ENCODE assay signal across 8 cellular contexts in genomic region chr17:28551421-28552186, GRCh38. TPM values are rescaled to one million over a fixed set of nuclear protein-coding genes. Genes with fewer than 3 reads are reported as not detected.
A peak's percentile ranks its signal among the peaks of the same experiment; 100 is the strongest.
DNase-seq lines count a peak whose midpoint lies in the region; ATAC-seq, FAIRE-seq and TF ChIP-seq lines count a peak whose summit lies in the region.

No MANE protein-coding gene starts in this region.

- no peaks in the 10 kb centered on the region for H3K27me3 Mint-ChIP-seq in CD8-positive, alpha-beta T cell (ENCODE audit: low read depth)
- H3K27me3 Mint-ChIP-seq in IgD-negative memory B cell, result no peaks in the 10 kb centered on the region

- peaks cover 42% of the 10 kb centered on the region for H3K36me3 Mint-ChIP-seq in CD8-positive, alpha-beta T cell
- H3K36me3 Mint-ChIP-seq in IgD-negative memory B cell, result peaks cover 5% of the 10 kb centered on the region

- 16% methylated on average over 8 of the region's 11 CpGs for WGBS in K562 (ENCODE audit: insufficient coverage, low coverage, missing lambda C conversion rate)
- WGBS in tibial nerve, 2 donors, result 13 to 18% methylated on average over 11 of the region's 11 CpGs

- in situ Hi-C loops in K562 (cut with MboI), result no loop called here

- H3K79me2 ChIP-seq in K562 (ENCODE audit: control insufficient read depth, insufficient read depth, low read length), result peaks cover 3% of the 10 kb centered on the region; the same call in 2 of the 3 replicates

- no peak for DNase-seq in CD8-positive, alpha-beta T cell
- DNase-seq in K562 (ENCODE audit: extremely low read depth in 1 of 4, low spot score in 3 of 4), result peak in 1 of 4 experiments; percentile 29
- no peak for DNase-seq in left lobe of liver (ENCODE audit: low spot score)
- no peak for DNase-seq in tibial nerve (ENCODE audit: low spot score in 2 of 2)
- DNase-seq in NCI-H226, result no peak

- peak overlapping the region; percentile 26 to 90; a peak in 3 of 4 replicates for H3K9ac ChIP-seq in K562 (ENCODE audit: insufficient read depth in 1 of 2, low read depth in 2 of 2, low read length in 2 of 2)

- no peak overlapping the region for H3K27ac ChIP-seq in CD8-positive, alpha-beta T cell (ENCODE audit: low read depth, low read length)
- no peak overlapping the region for H3K27ac ChIP-seq in K562 (ENCODE audit: extremely low read depth, low read depth, low read length)
- H3K27ac ChIP-seq in tibial nerve, result peak overlapping the region in 3 of 4 donors; percentile 47 to 82 (median 80)

- H4K20me1 ChIP-seq in K562 (replicated peaks; ENCODE audit: control insufficient read depth, insufficient read depth, low read length), result peaks cover 4% of the 10 kb centered on the region

- POLR2A ChIA-PET in CD8-positive, alpha-beta T cell (lab: Charles Lee), result interaction anchor here (1.0 to 1.1 kb wide), 3 partner anchors 47 to 168 kb away, joined by 3 to 4 read pairs (median 4); partner anchors contain the start of genes RPL23A and SPAG5
- POLR2A ChIA-PET in K562 (lab: Yijun Ruan, JAX), result interaction anchor here (0.6 to 1.5 kb wide), 6 partner anchors 8 to 152 kb away, joined by 3 to 6 read pairs (median 4); partner anchors contain the start of gene ALDOC

- peaks cover 58% of the 10 kb centered on the region for H3K4me1 ChIP-seq in CD8-positive, alpha-beta T cell (ENCODE audit: insufficient read depth, low read length)
- H3K4me1 ChIP-seq in K562 (replicated peaks in 1 of 2; ENCODE audit: control insufficient read depth in 2 of 2, insufficient read depth in 2 of 2, low read length in 2 of 2) (peaks cover 13 to 27% of the 10 kb centered on the region in 2 experiments; a peak in 4 of 5 replicates), tibial nerve (peaks cover 0 to 37% (median 9%) of the 10 kb centered on the region in 4 donors)

- TF ChIP-seq EP300 in K562 (IDR thresholded peaks at IDR 0.05; ENCODE audit: low read length) (no peak), tibial nerve (IDR thresholded peaks at IDR 0.05) (no peak)

- no peak for TF ChIP-seq POLR2A in K562 (conservative IDR thresholded peaks at IDR 0.05)
- no peak for TF ChIP-seq POLR2A in tibial nerve (IDR thresholded peaks at IDR 0.05)

- intact Hi-C loops in CD8-positive, alpha-beta T cell (cut with DNase I, micrococcal nuclease), result loop anchor here (1.0 to 5.0 kb wide), 5 partner anchors 20 to 179 kb away; partner anchors contain the start of genes PIGS (in 2 of the 2), SPAG5 (in 2 of the 2), ALDOC (in 1 of the 2) and SARM1 (in 1 of the 2)
- intact Hi-C loops in K562 (cut with micrococcal nuclease), result no loop called here

- peak; percentile 65 for FAIRE-seq in K562 (lab: Jason Lieb, UNC)

- H3K4me3 ChIP-seq in CD8-positive, alpha-beta T cell (ENCODE audit: low read depth, low read length), result peak overlapping the region; percentile 48
- peak overlapping the region; percentile 75 for H3K4me3 ChIP-seq in K562
- peak overlapping the region; percentile 67 to 95 (median 72) for H3K4me3 ChIP-seq in tibial nerve

- no peak for TF ChIP-seq RAD21 in K562 (CRISPR knock-in tag; conservative IDR thresholded peaks at IDR 0.05 in 1 of 2, IDR thresholded peaks at IDR 0.05 in 1 of 2)

- peaks cover 27% of the 10 kb centered on the region for H3K36me3 ChIP-seq in CD8-positive, alpha-beta T cell (ENCODE audit: insufficient read depth, low read length)
- H3K36me3 ChIP-seq in K562 (ENCODE audit: control insufficient read depth, insufficient read depth, low read length), result peaks cover 41% of the 10 kb centered on the region
- peaks cover 5 to 44% (median 22%) of the 10 kb centered on the region in 3 donors for H3K36me3 ChIP-seq in tibial nerve

- BruUV-seq in K562 (replicated peaks; lab: Mats Ljungman, UMichigan), result no TSS peak

- peak overlapping the region; percentile 86 for H3K27ac Mint-ChIP-seq in CD8-positive, alpha-beta T cell
- H3K27ac Mint-ChIP-seq in IgD-negative memory B cell, result peak overlapping the region; percentile 90 to 96 (median 90)

- H3K4me1 Mint-ChIP-seq in CD8-positive, alpha-beta T cell (ENCODE audit: low read depth), result peaks cover 51% of the 10 kb centered on the region
- H3K4me1 Mint-ChIP-seq in IgD-negative memory B cell, result peaks cover 43 to 48% (median 45%) of the 10 kb centered on the region in 3 donors

- CTCF ChIA-PET in CD8-positive, alpha-beta T cell (lab: Charles Lee), result interaction anchor here (1.2 to 5.7 kb wide), 3 partner anchors 12 to 60 kb away, joined by 4 to 42 read pairs (median 23); partner anchors contain the start of gene PIGS
- CTCF ChIA-PET in K562 (lab: Yijun Ruan, JAX; ENCODE audit: low intra/inter-chr PET ratio), result no interaction called here

- no peak for ATAC-seq in CD8-positive, alpha-beta T cell
- peak; percentile 19 for ATAC-seq in K562
- ATAC-seq in left lobe of liver, result peak; percentile 2
- no peak for ATAC-seq in GM18498 (IDR thresholded peaks at IDR 0.05; ENCODE audit: unreplicated experiment)
- ATAC-seq in HG03135 (IDR thresholded peaks at IDR 0.05; ENCODE audit: unreplicated experiment), result no peak

- H3K4me3 Mint-ChIP-seq in CD8-positive, alpha-beta T cell, result peak overlapping the region; percentile 90
- peak overlapping the region; percentile 77 to 99 (median 92) for H3K4me3 Mint-ChIP-seq in IgD-negative memory B cell

- no peaks in the 10 kb centered on the region for H3K9me3 Mint-ChIP-seq in CD8-positive, alpha-beta T cell
- no peaks in the 10 kb centered on the region for H3K9me3 Mint-ChIP-seq in IgD-negative memory B cell

- peak overlapping the region; percentile 80 for H3K4me2 ChIP-seq in K562 (ENCODE audit: insufficient read depth, low read length)

- H2AFZ ChIP-seq in K562 (ENCODE audit: low read depth, low read length), result peak overlapping the region; percentile 34

- no peaks in the 10 kb centered on the region for H3K9me3 ChIP-seq in CD8-positive, alpha-beta T cell (ENCODE audit: low read length)
- H3K9me3 ChIP-seq in K562 (replicated peaks; ENCODE audit: control insufficient read depth, insufficient read depth, low read depth, low read length) (no peaks in the 10 kb centered on the region), tibial nerve (no peaks in the 10 kb centered on the region)

- no peaks in the 10 kb centered on the region for H3K27me3 ChIP-seq in CD8-positive, alpha-beta T cell (ENCODE audit: insufficient read depth, low read length)
- no peaks in the 10 kb centered on the region for H3K27me3 ChIP-seq in K562 (ENCODE audit: control insufficient read depth in 2 of 2, insufficient read depth in 2 of 2, low read length in 2 of 2)
- no peaks in the 10 kb centered on the region for H3K27me3 ChIP-seq in tibial nerve

- H3K9me1 ChIP-seq in K562 (ENCODE audit: control insufficient read depth, insufficient read depth, low read length), result peaks cover 4% of the 10 kb centered on the region

- TF ChIP-seq CTCF in CD8-positive, alpha-beta T cell (IDR thresholded peaks at IDR 0.05), result no peak
- no peak for TF ChIP-seq CTCF in K562 (IDR thresholded peaks at IDR 0.05 in 2 of 3, conservative IDR thresholded peaks at IDR 0.05 in 1 of 3; ENCODE audit: insufficient read depth in 2 of 3, low read depth in 1 of 3, low read length in 3 of 3)
- no peak for TF ChIP-seq CTCF in tibial nerve (IDR thresholded peaks at IDR 0.05)

RNA-seq across cellular contexts. Expression of gene UNC119, which starts 0.8 kb away (rescaled TPM):
- 10 to 100 TPM; 48.9 to 49.9 TPM for total RNA-seq in CD8-positive, alpha-beta T cell
- polyA plus RNA-seq in IgD-negative memory B cell (69.5 TPM), K562 (2011; rRNA removed) (47.7 and 62.5 TPM in 2 replicates), K562 (2014; fragmentation: Illumina TruSeq; extraction: Trizol) (18.5 and 21.5 TPM in 2 replicates), K562 (2014; fragmentation: Nextera tagmentation; extraction: Ambion mirVana) (1 to 10 TPM in 1 of 2 experiments, under 1 TPM in 1; 0.37 to 1.0 TPM), K562 (2014; rRNA removed) (29.1 and 29.6 TPM in 2 replicates)
- 28.5 and 62.9 TPM in 2 replicates for total RNA-seq in K562 (2011; cell fraction: chromatin; rRNA removed; ENCODE audit: low replicate concordance)
- 57.0 and 57.2 TPM in 2 replicates for total RNA-seq in K562 (2011; cell fraction: nucleolus; rRNA removed)
- 50.3 and 52.8 TPM in 2 replicates for total RNA-seq in K562 (2011; cell fraction: nucleoplasm; rRNA removed)
- total RNA-seq in K562 (2014; rRNA removed) (32.0 and 42.0 TPM in 2 replicates), K562 (2014; rRNA removed; fragmentation: Illumina TruSeq; extraction: Trizol) (7.0 and 8.9 TPM in 2 replicates), K562 (2015; rRNA removed; fragmentation: Illumina TruSeq; extraction: Trizol) (15.7 and 15.9 TPM in 2 replicates), K562 (2021) (16.3 and 21.1 TPM in 2 replicates), left lobe of liver (14.3 TPM), tibial nerve (10 to 100 TPM; 20.5 to 30.0 (median 22.4) TPM)
- polyA plus RNA-seq in K562 (2011; cell fraction: cytosol; rRNA removed), result 41.8 and 64.9 TPM in 2 replicates
- 114 and 146 TPM in 2 replicates for polyA plus RNA-seq in K562 (2011; cell fraction: nucleus; rRNA removed)
- polyA plus RNA-seq in K562 (2012), result 12.8 and 25.6 TPM in 2 replicates
- 6.9 and 11.3 TPM in 2 replicates for polyA minus RNA-seq in K562 (2011; rRNA and poly(A)+ RNA removed)
- polyA minus RNA-seq in K562 (2011; cell fraction: cytosol; rRNA and poly(A)+ RNA removed), result 6.6 and 14.3 TPM in 2 replicates
- 23.4 and 27.1 TPM in 2 replicates for polyA minus RNA-seq in K562 (2011; cell fraction: nucleus; rRNA and poly(A)+ RNA removed)

RNA-seq across cellular contexts. Expression of gene PIGS, which starts 19.7 kb away (rescaled TPM):
- 10 to 100 TPM; 46.2 to 60.0 TPM for total RNA-seq in CD8-positive, alpha-beta T cell
- polyA plus RNA-seq in IgD-negative memory B cell (48.4 TPM), K562 (2011; rRNA removed) (64.4 and 76.9 TPM in 2 replicates), K562 (2014; fragmentation: Illumina TruSeq; extraction: Trizol) (138 TPM in 2 replicates), K562 (2014; fragmentation: Nextera tagmentation; extraction: Ambion mirVana) (10 to 100 TPM; 47.5 to 55.8 TPM), K562 (2014; rRNA removed) (68.4 and 68.7 TPM in 2 replicates)
- total RNA-seq in K562 (2011; cell fraction: chromatin; rRNA removed; ENCODE audit: low replicate concordance), result 166 and 297 TPM in 2 replicates
- total RNA-seq in K562 (2011; cell fraction: nucleolus; rRNA removed), result 236 and 239 TPM in 2 replicates
- total RNA-seq in K562 (2011; cell fraction: nucleoplasm; rRNA removed), result 231 and 242 TPM in 2 replicates
- total RNA-seq in K562 (2014; rRNA removed) (55.1 and 86.9 TPM in 2 replicates), K562 (2014; rRNA removed; fragmentation: Illumina TruSeq; extraction: Trizol) (52.5 and 57.6 TPM in 2 replicates), K562 (2015; rRNA removed; fragmentation: Illumina TruSeq; extraction: Trizol) (51.5 and 55.3 TPM in 2 replicates), K562 (2021) (109 and 114 TPM in 2 replicates), left lobe of liver (10.1 TPM), tibial nerve (10 to 100 TPM; 62.2 to 82.4 (median 73.2) TPM)
- polyA plus RNA-seq in K562 (2011; cell fraction: cytosol; rRNA removed), result 69.3 and 115 TPM in 2 replicates
- polyA plus RNA-seq in K562 (2011; cell fraction: nucleus; rRNA removed), result 101 and 179 TPM in 2 replicates
- polyA plus RNA-seq in K562 (2012), result 112 and 132 TPM in 2 replicates
- 29.4 and 51.4 TPM in 2 replicates for polyA minus RNA-seq in K562 (2011; rRNA and poly(A)+ RNA removed)
- polyA minus RNA-seq in K562 (2011; cell fraction: cytosol; rRNA and poly(A)+ RNA removed), result 27.1 and 48.7 TPM in 2 replicates
- 32.1 and 40.7 TPM in 2 replicates for polyA minus RNA-seq in K562 (2011; cell fraction: nucleus; rRNA and poly(A)+ RNA removed)

RNA-seq across cellular contexts. Expression of gene ALDOC, which starts 25.1 kb away (rescaled TPM):
- total RNA-seq in CD8-positive, alpha-beta T cell, result 10 to 100 TPM; 16.3 to 16.5 TPM
- 28.0 TPM for polyA plus RNA-seq in IgD-negative memory B cell
- total RNA-seq in K562 (2011; cell fraction: chromatin; rRNA removed; ENCODE audit: low replicate concordance), result 193 and 319 TPM in 2 replicates
- total RNA-seq in K562 (2011; cell fraction: nucleolus; rRNA removed), result 209 and 250 TPM in 2 replicates
- total RNA-seq in K562 (2011; cell fraction: nucleoplasm; rRNA removed), result 213 and 242 TPM in 2 replicates
- total RNA-seq in K562 (2014; rRNA removed), result 93.5 and 102 TPM in 2 replicates
- 52.0 and 64.1 TPM in 2 replicates for total RNA-seq in K562 (2014; rRNA removed; fragmentation: Illumina TruSeq; extraction: Trizol)
- 42.8 and 43.2 TPM in 2 replicates for total RNA-seq in K562 (2015; rRNA removed; fragmentation: Illumina TruSeq; extraction: Trizol)
- 69.8 and 74.2 TPM in 2 replicates for total RNA-seq in K562 (2021)
- 263 and 354 TPM in 2 replicates for polyA plus RNA-seq in K562 (2011; rRNA removed)
- polyA plus RNA-seq in K562 (2011; cell fraction: cytosol; rRNA removed), result 404 and 465 TPM in 2 replicates
- polyA plus RNA-seq in K562 (2011; cell fraction: nucleus; rRNA removed), result 420 and 425 TPM in 2 replicates
- 119 and 134 TPM in 2 replicates for polyA plus RNA-seq in K562 (2012)
- polyA plus RNA-seq in K562 (2014; fragmentation: Illumina TruSeq; extraction: Trizol), result 110 and 122 TPM in 2 replicates
- 100 to 1,000 TPM in 1 of 2 experiments, 10 to 100 TPM in 1; 93.5 to 124 TPM for polyA plus RNA-seq in K562 (2014; fragmentation: Nextera tagmentation; extraction: Ambion mirVana)
- polyA plus RNA-seq in K562 (2014; rRNA removed), result 99.2 and 113 TPM in 2 replicates
- polyA minus RNA-seq in K562 (2011; rRNA and poly(A)+ RNA removed), result 264 and 310 TPM in 2 replicates
- 143 and 155 TPM in 2 replicates for polyA minus RNA-seq in K562 (2011; cell fraction: cytosol; rRNA and poly(A)+ RNA removed)
- polyA minus RNA-seq in K562 (2011; cell fraction: nucleus; rRNA and poly(A)+ RNA removed), result 82.8 and 138 TPM in 2 replicates
- 46.8 TPM for total RNA-seq in left lobe of liver
- 100 to 1,000 TPM in 3 of 4 donors, 10 to 100 TPM in 1; 46.2 to 222 (median 141) TPM for total RNA-seq in tibial nerve

RNA-seq across cellular contexts. Expression of gene FOXN1, which starts 45.5 kb away (rescaled TPM):
- not detected for total RNA-seq in CD8-positive, alpha-beta T cell
- polyA plus RNA-seq in IgD-negative memory B cell (not detected), K562 (2011; rRNA removed) (not detected in 2 replicates), K562 (2014; fragmentation: Illumina TruSeq; extraction: Trizol) (not detected in 2 replicates), K562 (2014; fragmentation: Nextera tagmentation; extraction: Ambion mirVana) (not detected), K562 (2014; rRNA removed) (not detected in 2 replicates)
- not detected in 2 replicates for total RNA-seq in K562 (2011; cell fraction: chromatin; rRNA removed; ENCODE audit: low replicate concordance)
- total RNA-seq in K562 (2011; cell fraction: nucleolus; rRNA removed), result not detected in 2 replicates
- not detected in 2 replicates for total RNA-seq in K562 (2011; cell fraction: nucleoplasm; rRNA removed)
- total RNA-seq in K562 (2014; rRNA removed) (not detected in 2 replicates), K562 (2014; rRNA removed; fragmentation: Illumina TruSeq; extraction: Trizol) (not detected in 2 replicates), K562 (2015; rRNA removed; fragmentation: Illumina TruSeq; extraction: Trizol) (not detected in 2 replicates), K562 (2021) (not detected in 2 replicates), left lobe of liver (not detected), tibial nerve (not detected)
- not detected in 2 replicates for polyA plus RNA-seq in K562 (2011; cell fraction: cytosol; rRNA removed)
- not detected in 2 replicates for polyA plus RNA-seq in K562 (2011; cell fraction: nucleus; rRNA removed)
- polyA plus RNA-seq in K562 (2012), result not detected in 2 replicates
- polyA minus RNA-seq in K562 (2011; rRNA and poly(A)+ RNA removed), result not detected in 2 replicates
- not detected in 2 replicates for polyA minus RNA-seq in K562 (2011; cell fraction: cytosol; rRNA and poly(A)+ RNA removed)
- polyA minus RNA-seq in K562 (2011; cell fraction: nucleus; rRNA and poly(A)+ RNA removed), result not detected in 2 replicates

RNA-seq across cellular contexts. Expression of gene SPAG5, which starts 47.2 kb away (rescaled TPM):
- 10 to 100 TPM; 23.1 to 26.6 TPM for total RNA-seq in CD8-positive, alpha-beta T cell
- polyA plus RNA-seq in IgD-negative memory B cell (2.2 TPM), K562 (2011; rRNA removed) (192 and 229 TPM in 2 replicates), K562 (2014; fragmentation: Illumina TruSeq; extraction: Trizol) (133 and 140 TPM in 2 replicates), K562 (2014; fragmentation: Nextera tagmentation; extraction: Ambion mirVana) (100 to 1,000 TPM in 1 of 2 experiments, 10 to 100 TPM in 1; 94.4 to 286 TPM), K562 (2014; rRNA removed) (143 and 157 TPM in 2 replicates)
- 517 and 585 TPM in 2 replicates for total RNA-seq in K562 (2011; cell fraction: chromatin; rRNA removed; ENCODE audit: low replicate concordance)
- 336 and 355 TPM in 2 replicates for total RNA-seq in K562 (2011; cell fraction: nucleolus; rRNA removed)
- 269 and 327 TPM in 2 replicates for total RNA-seq in K562 (2011; cell fraction: nucleoplasm; rRNA removed)
- total RNA-seq in K562 (2014; rRNA removed) (124 and 144 TPM in 2 replicates), K562 (2014; rRNA removed; fragmentation: Illumina TruSeq; extraction: Trizol) (149 and 151 TPM in 2 replicates), K562 (2015; rRNA removed; fragmentation: Illumina TruSeq; extraction: Trizol) (151 and 156 TPM in 2 replicates), K562 (2021) (134 and 143 TPM in 2 replicates), left lobe of liver (8.8 TPM), tibial nerve (10 to 100 TPM in 1 of 4 donors, 1 to 10 TPM in 3; 5.7 to 11.4 (median 7.6) TPM)
- polyA plus RNA-seq in K562 (2011; cell fraction: cytosol; rRNA removed), result 91.5 and 98.4 TPM in 2 replicates
- 797 and 863 TPM in 2 replicates for polyA plus RNA-seq in K562 (2011; cell fraction: nucleus; rRNA removed)
- 120 and 153 TPM in 2 replicates for polyA plus RNA-seq in K562 (2012)
- polyA minus RNA-seq in K562 (2011; rRNA and poly(A)+ RNA removed), result 178 and 188 TPM in 2 replicates
- 74.0 and 98.5 TPM in 2 replicates for polyA minus RNA-seq in K562 (2011; cell fraction: cytosol; rRNA and poly(A)+ RNA removed)
- 244 and 330 TPM in 2 replicates for polyA minus RNA-seq in K562 (2011; cell fraction: nucleus; rRNA and poly(A)+ RNA removed)

Comparison
In these comparisons a context has a peak if more than half of its experiments do, and no peak if none do; other contexts are left out.
1. ATAC-seq: peak in K562 (single experiment) and left lobe of liver (single experiment); none in CD8-positive, alpha-beta T cell (single experiment), GM18498 (single experiment) and HG03135 (single experiment).
2. H3K27ac ChIP-seq: peak in tibial nerve (3 of 4); none in CD8-positive, alpha-beta T cell (single experiment) and K562 (single experiment).
3. Peak in every context shown above with its lines, with median percentiles within 50 percentile points of each other: H3K4me3 ChIP-seq.